1 cellular context compared by ENCODE assay signal in the genomic region with DNA sequence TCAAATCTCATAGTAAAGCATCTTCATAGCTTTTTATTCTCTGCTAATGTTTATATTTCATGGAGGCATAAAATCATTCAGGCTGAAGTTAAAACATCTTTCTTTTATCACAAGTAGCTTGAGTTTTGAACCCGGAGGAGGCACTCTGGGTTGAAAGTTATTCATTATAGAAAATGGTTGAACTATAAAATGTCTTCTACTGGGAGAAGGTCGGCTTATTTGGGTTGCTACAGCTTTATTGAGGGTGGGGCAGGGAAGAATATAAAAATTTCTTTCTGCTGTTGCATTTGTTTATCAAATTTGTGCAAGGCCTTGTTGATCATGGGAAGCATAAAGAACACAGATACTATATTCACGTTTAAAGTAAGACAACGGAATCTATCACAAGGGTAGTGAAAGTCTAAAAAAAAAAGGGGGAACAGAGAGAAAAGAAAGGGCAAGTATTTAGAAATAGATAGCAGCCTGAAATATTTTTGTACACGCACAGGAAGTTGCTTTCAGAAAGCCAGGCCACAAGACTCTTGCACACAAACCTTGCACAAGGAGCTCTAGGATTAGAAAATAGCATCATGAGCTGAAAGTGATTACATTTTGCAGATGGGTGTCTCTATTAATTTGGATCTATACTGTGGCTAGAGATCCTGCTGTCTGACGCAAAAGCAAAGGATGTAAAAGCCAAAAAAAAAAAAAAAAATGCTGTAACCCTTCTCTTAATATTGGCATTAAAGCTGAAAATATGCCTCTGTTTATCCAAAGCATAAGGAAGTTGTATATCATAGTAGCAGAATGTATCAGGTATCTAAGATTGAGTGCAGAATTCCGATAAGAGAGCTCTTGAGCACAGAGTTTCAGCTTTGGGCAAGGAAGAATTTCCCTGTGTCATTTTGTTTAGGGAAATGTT.
TF ChIP-seq lines count a peak whose summit lies in the region.

No MANE protein-coding gene starts in this region.

TF ChIP-seq in K562, 482 proteins besides CTCF, POLR2A, EP300 and RAD21:
- no peak for TF ChIP-seq ZC3H4 (CRISPR knock-in tag; IDR thresholded peaks at IDR 0.05; ENCODE audit: borderline replicate concordance)
- no peak for TF ChIP-seq ZNF644 (tag; IDR thresholded peaks at IDR 0.05; ENCODE audit: low read depth)
- no peak for TF ChIP-seq PTRF (tag; IDR thresholded peaks at IDR 0.05)
- TF ChIP-seq NFRKB (IDR thresholded peaks at IDR 0.05; ENCODE audit: low read depth): no peak
- TF ChIP-seq CHCHD3 (CRISPR knock-in tag; IDR thresholded peaks at IDR 0.05): no peak
- TF ChIP-seq FIP1L1 (IDR thresholded peaks at IDR 0.05; ENCODE audit: low read depth, low read length, poor library complexity, severe bottlenecking): no peak
- no peak for TF ChIP-seq GABPA (tag; conservative IDR thresholded peaks at IDR 0.05; ENCODE audit: low read depth)
- no peak for TF ChIP-seq IRF2 (CRISPR knock-in tag; IDR thresholded peaks at IDR 0.05)
- no peak for TF ChIP-seq ZNF23 (CRISPR knock-in tag; IDR thresholded peaks at IDR 0.05)
- no peak for TF ChIP-seq ZNF668 (CRISPR knock-in tag; IDR thresholded peaks at IDR 0.05)
